1 cellular context compared by ENCODE assay signal in genomic region chr15:85530079-85530478, GRCh38.
A peak's percentile ranks its signal among the peaks of the same experiment; 100 is the strongest.
TF ChIP-seq lines count a peak whose summit lies in the region.

No MANE protein-coding gene starts in this region.

TF ChIP-seq in liver, 16 proteins besides CTCF, POLR2A, EP300 and RAD21 (continued from another document):
- no peak for TF ChIP-seq REST (IDR thresholded peaks at IDR 0.05)
- peak; percentile 30 to 61 for TF ChIP-seq HNF4A (conservative IDR thresholded peaks at IDR 0.05)
- TF ChIP-seq MAX (IDR thresholded peaks at IDR 0.05): no peak
- no peak for TF ChIP-seq GABPA (IDR thresholded peaks at IDR 0.05 in 1 of 2, conservative IDR thresholded peaks at IDR 0.05 in 1 of 2)
- TF ChIP-seq ZBTB33 (IDR thresholded peaks at IDR 0.05): no peak
- peak; percentile 16 to 64 for TF ChIP-seq RXRA (IDR thresholded peaks at IDR 0.05)
- peak; percentile 27 for TF ChIP-seq SP1 (IDR thresholded peaks at IDR 0.05)
- TF ChIP-seq FOXA2 (IDR thresholded peaks at IDR 0.05): peak; percentile 83
- TF ChIP-seq TAF1 (conservative IDR thresholded peaks at IDR 0.05): no peak
- peak; percentile 48 for TF ChIP-seq FOXA1 (IDR thresholded peaks at IDR 0.05)
- TF ChIP-seq JUND (IDR thresholded peaks at IDR 0.05): peak in 1 of 2 donors; percentile 29
